In genomic region chr7:101390901-101391301, GRCh38 we compare ENCODE assay signal across 8 cellular contexts. TPM values are rescaled to one million over a fixed set of nuclear protein-coding genes. Genes with fewer than 3 reads are reported as not detected.
DNase-seq lines count a peak whose midpoint lies in the region; ATAC-seq and FAIRE-seq lines count a peak whose summit lies in the region.

No MANE protein-coding gene starts in this region.

- H3K9me3 ChIP-seq in BLaER1 (no peaks in the 10 kb centered on the region), small intestine (ENCODE audit: control insufficient read depth, low read depth) (no peaks in the 10 kb centered on the region)

- H3K4me3 ChIP-seq in BLaER1 (peak overlapping the region; percentile 39), small intestine (ENCODE audit: low read depth in 1 of 2, low read length in 2 of 2) (no peak overlapping the region)

- ATAC-seq in GM19035 (IDR thresholded peaks at IDR 0.05; ENCODE audit: unreplicated experiment) = peak; percentile 83
- ATAC-seq in HG03196 (IDR thresholded peaks at IDR 0.05; ENCODE audit: unreplicated experiment) = peak; percentile 95
- ATAC-seq in stimulated activated naive CD8-positive, alpha-beta T cell treated with anti-CD3 and anti-CD28 coated beads, Interleukin-15, amount 100 ng/mL, for 72 hours = peak; percentile 97

- H3K27ac Mint-ChIP-seq in T-helper 2 cell treated with Interferon-gamma antibody and Interleukin-4, amounts not matched to agents 5 μg/mL and 100 μg/mL, for 36 hours = peak overlapping the region; percentile 87
- peak overlapping the region; percentile 97 to 99 for H3K27ac Mint-ChIP-seq in stimulated activated naive CD8-positive, alpha-beta T cell treated with anti-CD3 and anti-CD28 coated beads, Interleukin-15, amount 100 ng/mL, for 72 hours

- peaks cover 85% of the 10 kb centered on the region for H3K4me1 ChIP-seq in BLaER1
- no peaks in the 10 kb centered on the region for H3K4me1 ChIP-seq in small intestine (ENCODE audit: control insufficient read depth in 2 of 2, insufficient read depth in 1 of 2, low read depth in 1 of 2, low read length in 1 of 2)

- no peaks in the 10 kb centered on the region for H3K36me3 Mint-ChIP-seq in T-helper 2 cell treated with Interferon-gamma antibody and Interleukin-4, amounts not matched to agents 5 μg/mL and 100 μg/mL, for 36 hours (ENCODE audit: low read depth)

- 39 to 80% (median 54%) methylated on average over 7 of the region's 7 CpGs for WGBS in small intestine, 3 donors

- H3K27me3 ChIP-seq in BLaER1 (no peaks in the 10 kb centered on the region), small intestine (ENCODE audit: control insufficient read depth in 2 of 2, insufficient read depth in 2 of 2, low read length in 2 of 2) (peaks cover 0 to 7% of the 10 kb centered on the region in 2 donors)

- H3K4me1 Mint-ChIP-seq in T-helper 2 cell treated with Interferon-gamma antibody and Interleukin-4, amounts not matched to agents 5 μg/mL and 100 μg/mL, for 36 hours (ENCODE audit: low read depth) = peaks cover 13% of the 10 kb centered on the region
- H3K4me1 Mint-ChIP-seq in stimulated activated naive CD8-positive, alpha-beta T cell treated with anti-CD3 and anti-CD28 coated beads, Interleukin-15, amount 100 ng/mL, for 72 hours = peaks cover 40% of the 10 kb centered on the region

- peak; percentile 21 for DNase-seq in T-helper 2 cell treated with Interferon-gamma antibody and Interleukin-4, amounts not matched to agents 5 μg/mL and 100 μg/mL, for 36 hours (ENCODE audit: low spot score)
- DNase-seq in germinal center (ENCODE audit: low spot score) (peak; percentile 63), cerebellar nuclear complex (lab: John Stamatoyannopoulos, UW) (no peak), small intestine (no peak)
- peak; percentile 36 to 67 for DNase-seq in stimulated activated naive CD8-positive, alpha-beta T cell treated with anti-CD3 and anti-CD28 coated beads, Interleukin-15, amount 100 ng/mL, for 72 hours

- peak overlapping the region; percentile 80 for H3K27ac ChIP-seq in BLaER1
- no peak overlapping the region for H3K27ac ChIP-seq in small intestine (ENCODE audit: low read depth in 1 of 2, low read length in 1 of 2)

- peak overlapping the region; percentile 70 for H3K9ac ChIP-seq in BLaER1

- no peaks in the 10 kb centered on the region for H3K9me3 Mint-ChIP-seq in T-helper 2 cell treated with Interferon-gamma antibody and Interleukin-4, amounts not matched to agents 5 μg/mL and 100 μg/mL, for 36 hours
- no peaks in the 10 kb centered on the region for H3K9me3 Mint-ChIP-seq in stimulated activated naive CD8-positive, alpha-beta T cell treated with anti-CD3 and anti-CD28 coated beads, Interleukin-15, amount 100 ng/mL, for 72 hours

- H3K4me2 ChIP-seq in BLaER1 = peak overlapping the region; percentile 88

- no peak for FAIRE-seq in small intestine (lab: Jason Lieb, UNC)

- H3K4me3 Mint-ChIP-seq in T-helper 2 cell treated with Interferon-gamma antibody and Interleukin-4, amounts not matched to agents 5 μg/mL and 100 μg/mL, for 36 hours = peak overlapping the region; percentile 71
- peak overlapping the region; percentile 34 to 71 for H3K4me3 Mint-ChIP-seq in stimulated activated naive CD8-positive, alpha-beta T cell treated with anti-CD3 and anti-CD28 coated beads, Interleukin-15, amount 100 ng/mL, for 72 hours

- H3K27me3 Mint-ChIP-seq in T-helper 2 cell treated with Interferon-gamma antibody and Interleukin-4, amounts not matched to agents 5 μg/mL and 100 μg/mL, for 36 hours (ENCODE audit: low read depth) = peaks cover 15% of the 10 kb centered on the region
- no peaks in the 10 kb centered on the region for H3K27me3 Mint-ChIP-seq in stimulated activated naive CD8-positive, alpha-beta T cell treated with anti-CD3 and anti-CD28 coated beads, Interleukin-15, amount 100 ng/mL, for 72 hours

- H4K20me1 ChIP-seq in BLaER1 = peaks cover 10% of the 10 kb centered on the region

- no peaks in the 10 kb centered on the region for H3K36me3 ChIP-seq in BLaER1
- no peaks in the 10 kb centered on the region for H3K36me3 ChIP-seq in small intestine (ENCODE audit: control insufficient read depth in 2 of 2, insufficient read depth in 2 of 2, low read length in 2 of 2)

RNA-seq across cellular contexts. Expression of gene COL26A1, which starts 28.2 kb away (rescaled TPM):
- under 1 TPM in 1 of 3 donors, not detected in 2; 0.10 TPM for polyA plus RNA-seq in small intestine

Comparison
In these comparisons a context has a peak if more than half of its experiments do, and no peak if none do; other contexts are left out.
1. DNase-seq: peak in T-helper 2 cell treated with Interferon-gamma antibody and Interleukin-4, amounts not matched to agents 5 μg/mL and 100 μg/mL, for 36 hours (single experiment), germinal center (single experiment) and stimulated activated naive CD8-positive, alpha-beta T cell treated with anti-CD3 and anti-CD28 coated beads, Interleukin-15, amount 100 ng/mL, for 72 hours (2 of 2); none in cerebellar nuclear complex (0 of 2) and small intestine (single experiment).
2. Peak in every context shown above with its lines, with median percentiles within 50 percentile points of each other: ATAC-seq.